Comparison of ENCODE assay signal across 9 cellular contexts in genomic region chr3:11626084-11626463, GRCh38. TPM values are rescaled to one million over a fixed set of nuclear protein-coding genes. Genes with fewer than 3 reads are reported as not detected.
DNase-seq lines count a peak whose midpoint lies in the region; ATAC-seq and TF ChIP-seq lines count a peak whose summit lies in the region.
"Had no signal": no experiment of that assay in that cellular context is flagged by ENCODE, and none has a peak within 500 bp of the region (broad histone marks: within the 10 kb centered on the region; RNA-seq: fewer than 3 reads in every experiment).

No MANE protein-coding gene starts in this region.

- H3K27me3 Mint-ChIP-seq in activated CD4-positive, alpha-beta T cell treated with anti-CD3 and anti-CD28 coated beads, Interleukin-2, amount 10 ng/mL, durations not matched to agents 7 days and 5 days = no peaks in the 10 kb centered on the region
- H3K27me3 Mint-ChIP-seq in activated B cell treated with CpG ODN at 0.5 μM for 24 hours = no peaks in the 10 kb centered on the region
- H3K27me3 Mint-ChIP-seq in stimulated activated memory B cell treated with anti-CD40 and anti-IgM and Interleukin-4, amounts not matched to agents 10 μg/mL and 1 μg/mL and 100 μg/mL, for 72 hours = no peaks in the 10 kb centered on the region
- no peaks in the 10 kb centered on the region for H3K27me3 Mint-ChIP-seq in GM23338 (ENCODE audit: insufficient read depth, low read depth, poor library complexity)

- DNase-seq in activated CD4-positive, alpha-beta T cell treated with anti-CD3 and anti-CD28 coated beads, Interleukin-2, amount 10 ng/mL, durations not matched to agents 7 days and 5 days = peak; percentile 15
- DNase-seq in activated CD4-positive, alpha-beta T cell treated with anti-CD3 and anti-CD28 coated beads, Interleukin-2, amount 50 U/mL, for 1 hour = no peak
- DNase-seq in activated B cell treated with CpG ODN at 0.5 μM for 24 hours = no peak
- DNase-seq in omental fat pad (ENCODE audit: low spot score) = no peak
- no peak for DNase-seq in GM23338 (ENCODE audit: low spot score)
- DNase-seq in A172 (ENCODE audit: low spot score) = no peak

- no peaks in the 10 kb centered on the region for H3K27me3 ChIP-seq in GM23338 (ENCODE audit: insufficient read depth)

- H3K27ac ChIP-seq in GM23338 (ENCODE audit: low read depth) = no peak overlapping the region

- H3K36me3 ChIP-seq in GM23338 (ENCODE audit: insufficient read depth) = no peaks in the 10 kb centered on the region

- peaks cover 36% of the 10 kb centered on the region for H4K20me1 ChIP-seq in GM23338 (replicated peaks; ENCODE audit: insufficient read depth)

- no peak overlapping the region for H3K4me2 ChIP-seq in GM23338

- intact Hi-C loops in activated B cell treated with CpG ODN at 0.5 μM for 24 hours (cut with micrococcal nuclease) = no loop called here

- no peak overlapping the region for H3K4me3 ChIP-seq in GM23338

- peak; percentile 64 for ATAC-seq in HG02973 (IDR thresholded peaks at IDR 0.05; ENCODE audit: unreplicated experiment)
- no peak for ATAC-seq in activated B cell treated with CpG ODN at 0.5 μM for 24 hours (ENCODE audit: low read depth)
- ATAC-seq in stimulated activated memory B cell treated with anti-CD40 and anti-IgM and Interleukin-4, amounts not matched to agents 10 μg/mL and 1 μg/mL and 100 μg/mL, for 72 hours = peak; percentile 80
- ATAC-seq in omental fat pad (ENCODE audit: low FRiP score) = no peak
- ATAC-seq in GM23338 = no peak
- ATAC-seq: Panc1 had no signal

- POLR2A ChIA-PET in activated CD4-positive, alpha-beta T cell treated with anti-CD3 and anti-CD28 coated beads, Interleukin-2, amount 10 ng/mL, durations not matched to agents 7 days and 5 days (lab: Charles Lee) = no interaction called here
- POLR2A ChIA-PET in activated B cell treated with CpG ODN at 0.5 μM for 24 hours (lab: Charles Lee) = no interaction called here

- H3K4me1 ChIP-seq in GM23338 (ENCODE audit: insufficient read depth) = peaks cover 5% of the 10 kb centered on the region

- CTCF ChIA-PET in activated CD4-positive, alpha-beta T cell treated with anti-CD3 and anti-CD28 coated beads, Interleukin-2, amount 10 ng/mL, durations not matched to agents 7 days and 5 days (lab: Charles Lee) = interaction anchor here (2.2 to 3.3 kb wide), 2 partner anchors 9 to 13 kb away, joined by 7 to 31 read pairs; no protein-coding TSS in a partner anchor
- CTCF ChIA-PET in activated B cell treated with CpG ODN at 0.5 μM for 24 hours (lab: Charles Lee) = no interaction called here

- peaks cover 100% of the 10 kb centered on the region for H3K79me2 ChIP-seq in GM23338 (replicated peaks; ENCODE audit: insufficient read depth)

- no peak for TF ChIP-seq CTCF in activated B cell treated with CpG ODN at 0.5 μM for 24 hours (IDR thresholded peaks at IDR 0.05)
- TF ChIP-seq CTCF in omental fat pad (IDR thresholded peaks at IDR 0.05) = no peak
- no peak for TF ChIP-seq CTCF in GM23338 (conservative IDR thresholded peaks at IDR 0.05; ENCODE audit: low read depth in 2 of 2)

- H3K9me2 ChIP-seq in GM23338 (ENCODE audit: insufficient read depth) = no peaks in the 10 kb centered on the region

- peak overlapping the region; percentile 0 for H3K4me3 Mint-ChIP-seq in activated CD4-positive, alpha-beta T cell treated with anti-CD3 and anti-CD28 coated beads, Interleukin-2, amount 10 ng/mL, durations not matched to agents 7 days and 5 days
- H3K4me3 Mint-ChIP-seq in activated B cell treated with CpG ODN at 0.5 μM for 24 hours (peak overlapping the region; percentile 6), GM23338 (no peak overlapping the region)
- H3K4me3 Mint-ChIP-seq in stimulated activated memory B cell treated with anti-CD40 and anti-IgM and Interleukin-4, amounts not matched to agents 10 μg/mL and 1 μg/mL and 100 μg/mL, for 72 hours = no peak overlapping the region

- H3K27ac Mint-ChIP-seq in activated CD4-positive, alpha-beta T cell treated with anti-CD3 and anti-CD28 coated beads, Interleukin-2, amount 10 ng/mL, durations not matched to agents 7 days and 5 days = peak overlapping the region; percentile 95
- no peak overlapping the region for H3K27ac Mint-ChIP-seq in activated B cell treated with CpG ODN at 0.5 μM for 24 hours
- peak overlapping the region; percentile 61 for H3K27ac Mint-ChIP-seq in stimulated activated memory B cell treated with anti-CD40 and anti-IgM and Interleukin-4, amounts not matched to agents 10 μg/mL and 1 μg/mL and 100 μg/mL, for 72 hours
- H3K27ac Mint-ChIP-seq in GM23338 = no peak overlapping the region

- H3F3A ChIP-seq in GM23338 (replicated peaks; ENCODE audit: low read depth) = no peaks in the 10 kb centered on the region

- peaks cover 12% of the 10 kb centered on the region for H3K9me3 Mint-ChIP-seq in activated CD4-positive, alpha-beta T cell treated with anti-CD3 and anti-CD28 coated beads, Interleukin-2, amount 10 ng/mL, durations not matched to agents 7 days and 5 days
- H3K9me3 Mint-ChIP-seq in activated B cell treated with CpG ODN at 0.5 μM for 24 hours = no peaks in the 10 kb centered on the region
- no peaks in the 10 kb centered on the region for H3K9me3 Mint-ChIP-seq in stimulated activated memory B cell treated with anti-CD40 and anti-IgM and Interleukin-4, amounts not matched to agents 10 μg/mL and 1 μg/mL and 100 μg/mL, for 72 hours
- no peaks in the 10 kb centered on the region for H3K9me3 Mint-ChIP-seq in GM23338

- peaks cover 65% of the 10 kb centered on the region for H3K4me1 Mint-ChIP-seq in activated CD4-positive, alpha-beta T cell treated with anti-CD3 and anti-CD28 coated beads, Interleukin-2, amount 10 ng/mL, durations not matched to agents 7 days and 5 days
- H3K4me1 Mint-ChIP-seq in activated B cell treated with CpG ODN at 0.5 μM for 24 hours (peaks cover 39% of the 10 kb centered on the region), GM23338 (peaks cover 40% of the 10 kb centered on the region)
- peaks cover 47% of the 10 kb centered on the region for H3K4me1 Mint-ChIP-seq in stimulated activated memory B cell treated with anti-CD40 and anti-IgM and Interleukin-4, amounts not matched to agents 10 μg/mL and 1 μg/mL and 100 μg/mL, for 72 hours

- peaks cover 33% of the 10 kb centered on the region for H3K36me3 Mint-ChIP-seq in activated CD4-positive, alpha-beta T cell treated with anti-CD3 and anti-CD28 coated beads, Interleukin-2, amount 10 ng/mL, durations not matched to agents 7 days and 5 days (ENCODE audit: low read depth)
- H3K36me3 Mint-ChIP-seq in activated B cell treated with CpG ODN at 0.5 μM for 24 hours (ENCODE audit: low read depth) = peaks cover 2% of the 10 kb centered on the region
- no peaks in the 10 kb centered on the region for H3K36me3 Mint-ChIP-seq in stimulated activated memory B cell treated with anti-CD40 and anti-IgM and Interleukin-4, amounts not matched to agents 10 μg/mL and 1 μg/mL and 100 μg/mL, for 72 hours
- H3K36me3 Mint-ChIP-seq in GM23338 (ENCODE audit: low read depth) = no peaks in the 10 kb centered on the region

- no peak overlapping the region for H2AFZ ChIP-seq in GM23338

TF ChIP-seq in GM23338, 12 proteins besides CTCF, POLR2A, EP300 and RAD21 (continues in another document):
- no peak for TF ChIP-seq REST (IDR thresholded peaks at IDR 0.05; ENCODE audit: unreplicated experiment)
- TF ChIP-seq JUNB (IDR thresholded peaks at IDR 0.05; ENCODE audit: unreplicated experiment) = no peak
- no peak for TF ChIP-seq POLR2AphosphoS5 (IDR thresholded peaks at IDR 0.05; ENCODE audit: low read depth)
- TF ChIP-seq ETS1 (IDR thresholded peaks at IDR 0.05) = no peak
- TF ChIP-seq NANOG (IDR thresholded peaks at IDR 0.05; ENCODE audit: borderline replicate concordance) = no peak
- TF ChIP-seq ZNF114 (CRISPR knock-in tag; IDR thresholded peaks at IDR 0.05) = no peak
- no peak for TF ChIP-seq ZNF331 (CRISPR knock-in tag; IDR thresholded peaks at IDR 0.05; ENCODE audit: low read depth)
- no peak for TF ChIP-seq EZH2phosphoT487 (IDR thresholded peaks at IDR 0.05; ENCODE audit: unreplicated experiment)

RNA-seq across cellular contexts. Expression of gene VGLL4, which starts 17.6 kb away (rescaled TPM):
- total RNA-seq in activated CD4-positive, alpha-beta T cell treated with anti-CD3 and anti-CD28 coated beads, Interleukin-2, amount 10 ng/mL, durations not matched to agents 7 days and 5 days = 10 to 100 TPM; 34.2 to 35.5 TPM
- 19.2 and 19.3 TPM in 2 replicates for total RNA-seq in activated B cell treated with CpG ODN at 0.5 μM for 24 hours
- total RNA-seq in omental fat pad = 10 to 100 TPM; 41.3 to 54.7 (median 49.5) TPM
- 39.1 and 45.9 TPM in 2 replicates for total RNA-seq in GM23338 (2014; rRNA removed; shearing (Covaris generic))
- polyA plus RNA-seq in GM23338 (2016; fragmentation: Nextera tagmentation; extraction: Ambion mirVana) = 20.8 and 23.2 TPM in 2 replicates
- 51.3 and 63.4 TPM in 2 replicates for total RNA-seq in A172 (2014; rRNA removed; shearing (Covaris generic))

Comparison
In these comparisons a context has a peak if more than half of its experiments do, and no peak if none do; other contexts are left out.
1. H3K27ac Mint-ChIP-seq: peak in activated CD4-positive, alpha-beta T cell treated with anti-CD3 and anti-CD28 coated beads, Interleukin-2, amount 10 ng/mL, durations not matched to agents 7 days and 5 days (single experiment) and stimulated activated memory B cell treated with anti-CD40 and anti-IgM and Interleukin-4, amounts not matched to agents 10 μg/mL and 1 μg/mL and 100 μg/mL, for 72 hours (single experiment); none in activated B cell treated with CpG ODN at 0.5 μM for 24 hours (single experiment) and GM23338 (single experiment).
2. H3K4me3 Mint-ChIP-seq: peak in activated CD4-positive, alpha-beta T cell treated with anti-CD3 and anti-CD28 coated beads, Interleukin-2, amount 10 ng/mL, durations not matched to agents 7 days and 5 days (single experiment) and activated B cell treated with CpG ODN at 0.5 μM for 24 hours (single experiment); none in stimulated activated memory B cell treated with anti-CD40 and anti-IgM and Interleukin-4, amounts not matched to agents 10 μg/mL and 1 μg/mL and 100 μg/mL, for 72 hours (single experiment) and GM23338 (single experiment).
3. ATAC-seq: peak in HG02973 (single experiment) and stimulated activated memory B cell treated with anti-CD40 and anti-IgM and Interleukin-4, amounts not matched to agents 10 μg/mL and 1 μg/mL and 100 μg/mL, for 72 hours (single experiment); none in activated B cell treated with CpG ODN at 0.5 μM for 24 hours (single experiment), omental fat pad (single experiment) and GM23338 (single experiment).